Comparison of ENCODE assay signal across 8 cellular contexts in genomic region chr6:48765352-48765961, GRCh38.
DNase-seq lines count a peak whose midpoint lies in the region; ATAC-seq and TF ChIP-seq lines count a peak whose summit lies in the region.

No MANE protein-coding gene starts in this region.

- TF ChIP-seq CTCF in GM06990 (IDR thresholded peaks at IDR 0.05; ENCODE audit: insufficient read depth, low read length, poor library complexity, severe bottlenecking) (peak; percentile 38), Loucy (conservative IDR thresholded peaks at IDR 0.05; ENCODE audit: low read length) (peak; percentile 77), fibroblast of mammary gland (conservative IDR thresholded peaks at IDR 0.05; ENCODE audit: control insufficient read depth, insufficient read depth, low read depth, low read length) (peak; percentile 77)

- H3K36me3 Mint-ChIP-seq in activated naive CD4-positive, alpha-beta T cell treated with anti-CD3 and anti-CD28 coated beads, Interleukin-2, amount 10 ng/mL, durations not matched to agents 7 days and 5 days: no peaks in the 10 kb centered on the region
- H3K36me3 Mint-ChIP-seq in activated T-helper 17 cell treated with anti-CD3 and anti-CD28 coated beads, Interleukin-2, amount 50 U/mL, for 72 hours (ENCODE audit: low read depth): no peaks in the 10 kb centered on the region

- no peaks in the 10 kb centered on the region for H3K4me1 ChIP-seq in Loucy (ENCODE audit: insufficient read depth, low read length, poor library complexity, severe bottlenecking)
- H3K4me1 ChIP-seq in SJCRH30: no peaks in the 10 kb centered on the region

- no peak for ATAC-seq in HG02588 (IDR thresholded peaks at IDR 0.05; ENCODE audit: unreplicated experiment)
- no peak for ATAC-seq in activated T-helper 17 cell treated with anti-CD3 and anti-CD28 coated beads, Interleukin-2, amount 50 U/mL, for 72 hours (replicated peaks)

- no peaks in the 10 kb centered on the region for H3K4me1 Mint-ChIP-seq in activated naive CD4-positive, alpha-beta T cell treated with anti-CD3 and anti-CD28 coated beads, Interleukin-2, amount 10 ng/mL, durations not matched to agents 7 days and 5 days
- H3K4me1 Mint-ChIP-seq in activated T-helper 17 cell treated with anti-CD3 and anti-CD28 coated beads, Interleukin-2, amount 50 U/mL, for 72 hours: no peaks in the 10 kb centered on the region

- H4K20me1 ChIP-seq in Loucy (ENCODE audit: insufficient read depth, low read length, poor library complexity, severe bottlenecking): no peaks in the 10 kb centered on the region

- H3K9me2 ChIP-seq in Loucy (replicated peaks; ENCODE audit: low read depth, low read length): no peaks in the 10 kb centered on the region

- H3K36me3 ChIP-seq in GM06990 (ENCODE audit: control insufficient read depth, insufficient read depth, low read length): no peaks in the 10 kb centered on the region
- no peaks in the 10 kb centered on the region for H3K36me3 ChIP-seq in Loucy (ENCODE audit: insufficient read depth, low read length)
- no peaks in the 10 kb centered on the region for H3K36me3 ChIP-seq in SJCRH30

- H3F3A ChIP-seq in Loucy (ENCODE audit: low read depth): no peaks in the 10 kb centered on the region

- H3K79me2 ChIP-seq in Loucy (ENCODE audit: insufficient read depth, low read length): no peaks in the 10 kb centered on the region

- H3K27ac ChIP-seq in SJCRH30: no peak overlapping the region

- H3K9ac ChIP-seq in Loucy (ENCODE audit: low read depth, low read length, poor library complexity, severe bottlenecking): no peak overlapping the region

- no peaks in the 10 kb centered on the region for H3K9me3 Mint-ChIP-seq in activated naive CD4-positive, alpha-beta T cell treated with anti-CD3 and anti-CD28 coated beads, Interleukin-2, amount 10 ng/mL, durations not matched to agents 7 days and 5 days
- H3K9me3 Mint-ChIP-seq in activated T-helper 17 cell treated with anti-CD3 and anti-CD28 coated beads, Interleukin-2, amount 50 U/mL, for 72 hours: peaks cover 3% of the 10 kb centered on the region

- H3K4me2 ChIP-seq in Loucy (ENCODE audit: low read depth, low read length, poor library complexity, severe bottlenecking): no peak overlapping the region

- H3K4me3 Mint-ChIP-seq in activated naive CD4-positive, alpha-beta T cell treated with anti-CD3 and anti-CD28 coated beads, Interleukin-2, amount 10 ng/mL, durations not matched to agents 7 days and 5 days: no peak overlapping the region
- H3K4me3 Mint-ChIP-seq in activated T-helper 17 cell treated with anti-CD3 and anti-CD28 coated beads, Interleukin-2, amount 50 U/mL, for 72 hours: no peak overlapping the region

- no peak overlapping the region for H3K27ac Mint-ChIP-seq in activated naive CD4-positive, alpha-beta T cell treated with anti-CD3 and anti-CD28 coated beads, Interleukin-2, amount 10 ng/mL, durations not matched to agents 7 days and 5 days
- no peak overlapping the region for H3K27ac Mint-ChIP-seq in activated T-helper 17 cell treated with anti-CD3 and anti-CD28 coated beads, Interleukin-2, amount 50 U/mL, for 72 hours

- H3K9me3 ChIP-seq in Loucy (ENCODE audit: insufficient read depth, low read depth, low read length) (no peaks in the 10 kb centered on the region), SJCRH30 (replicated peaks) (no peaks in the 10 kb centered on the region)

- H2AFZ ChIP-seq in Loucy (ENCODE audit: low read length): no peak overlapping the region

- H3K4me3 ChIP-seq in GM06990 (replicated peaks; ENCODE audit: low read depth, low read length): no peak overlapping the region
- no peak overlapping the region for H3K4me3 ChIP-seq in Loucy (ENCODE audit: low read length, poor library complexity, severe bottlenecking)
- H3K4me3 ChIP-seq in SJCRH30: no peak overlapping the region
- H3K4me3 ChIP-seq in fibroblast of mammary gland (ENCODE audit: control insufficient read depth, low read depth, low read length): no peak overlapping the region

- no peaks in the 10 kb centered on the region for H3K27me3 Mint-ChIP-seq in activated naive CD4-positive, alpha-beta T cell treated with anti-CD3 and anti-CD28 coated beads, Interleukin-2, amount 10 ng/mL, durations not matched to agents 7 days and 5 days
- no peaks in the 10 kb centered on the region for H3K27me3 Mint-ChIP-seq in activated T-helper 17 cell treated with anti-CD3 and anti-CD28 coated beads, Interleukin-2, amount 50 U/mL, for 72 hours

- no peaks in the 10 kb centered on the region for H3K27me3 ChIP-seq in GM06990 (replicated peaks; ENCODE audit: control insufficient read depth, insufficient read depth, low read length)
- no peaks in the 10 kb centered on the region for H3K27me3 ChIP-seq in Loucy (ENCODE audit: insufficient read depth, low read length, poor library complexity, severe bottlenecking)
- no peaks in the 10 kb centered on the region for H3K27me3 ChIP-seq in SJCRH30

- CTCF ChIA-PET in activated naive CD4-positive, alpha-beta T cell treated with anti-CD3 and anti-CD28 coated beads, Interleukin-2, amount 10 ng/mL, durations not matched to agents 7 days and 5 days (lab: Charles Lee): no interaction called here

- no peak for DNase-seq in GM06990 (ENCODE audit: extremely low read depth, insufficient read length)
- DNase-seq in SJCRH30: peak; percentile 35 to 70
- DNase-seq in fibroblast of mammary gland (ENCODE audit: low read depth): peak; percentile 80
- peak; percentile 45 for DNase-seq in pons (ENCODE audit: low spot score)
- no peak for DNase-seq in activated naive CD4-positive, alpha-beta T cell treated with anti-CD3 and anti-CD28 coated beads, Interleukin-2, amount 10 ng/mL, durations not matched to agents 7 days and 5 days

Comparison
In these comparisons a context has a peak if more than half of its experiments do, and no peak if none do; other contexts are left out.
1. DNase-seq: peak in SJCRH30 (2 of 2), fibroblast of mammary gland (single experiment) and pons (single experiment); none in GM06990 (single experiment) and activated naive CD4-positive, alpha-beta T cell treated with anti-CD3 and anti-CD28 coated beads, Interleukin-2, amount 10 ng/mL, durations not matched to agents 7 days and 5 days (single experiment).
2. Peak in every context shown above with its lines, with median percentiles within 50 percentile points of each other: CTCF ChIP-seq.